Comparison of ENCODE assay signal across 1 cellular context in the genomic region with DNA sequence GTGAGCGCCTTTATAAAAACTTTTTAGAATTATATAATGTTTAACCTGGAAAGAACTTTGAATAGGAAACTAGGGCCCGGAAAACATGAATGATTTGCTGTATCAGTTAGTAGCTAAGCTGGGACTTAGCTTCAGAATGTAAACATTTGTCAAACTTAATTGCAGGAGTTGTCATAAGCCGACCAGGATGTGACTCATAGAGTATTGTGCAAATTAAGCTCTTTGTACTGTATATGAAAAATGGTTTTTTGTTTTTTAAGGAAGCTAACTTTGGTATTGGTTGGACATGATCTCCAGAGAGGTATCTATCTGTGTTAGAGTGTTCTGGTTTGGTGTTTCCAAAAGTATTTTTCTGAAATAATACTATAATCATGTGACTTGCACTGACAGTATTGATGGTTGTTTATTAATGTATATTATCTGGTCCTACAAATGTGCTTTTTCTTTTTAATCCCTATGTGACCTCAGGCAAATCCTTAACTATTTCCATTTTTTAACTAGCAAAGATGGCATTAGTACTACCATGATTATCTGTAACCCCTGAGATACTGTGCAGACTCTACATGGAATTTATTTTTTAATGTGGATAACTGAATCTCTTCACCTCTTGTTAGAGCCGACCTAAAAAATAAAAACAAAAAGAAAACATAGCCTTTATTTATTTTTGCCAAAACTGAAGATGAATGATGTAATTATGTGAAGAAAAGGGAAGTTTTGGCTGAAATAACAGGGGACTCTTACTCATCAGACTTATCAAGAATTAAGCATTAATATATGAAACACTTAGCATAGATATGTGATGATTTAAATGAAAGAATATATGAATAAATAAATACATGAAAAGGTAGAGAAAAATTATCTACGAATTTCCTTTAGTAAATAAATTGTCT.
TF ChIP-seq lines count a peak whose summit lies in the region.

No MANE protein-coding gene starts in this region.

TF ChIP-seq in HepG2, 621 proteins besides CTCF, POLR2A, EP300 and RAD21 (continued from another document and continues in another):
- TF ChIP-seq, protein P1, sequence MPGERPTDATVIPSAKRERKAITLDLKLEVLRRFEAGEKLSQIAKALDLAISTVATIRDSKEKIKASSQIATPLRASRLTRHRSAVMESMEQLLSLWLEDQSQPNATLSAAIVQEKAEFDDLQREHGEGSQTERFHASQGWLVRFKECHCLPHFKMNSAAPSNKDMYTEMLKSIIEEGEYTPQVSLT (CRISPR knock-in tag; IDR thresholded peaks at IDR 0.05; ENCODE audit: borderline replicate concordance, low read depth), result no peak
- TF ChIP-seq, protein P2, sequence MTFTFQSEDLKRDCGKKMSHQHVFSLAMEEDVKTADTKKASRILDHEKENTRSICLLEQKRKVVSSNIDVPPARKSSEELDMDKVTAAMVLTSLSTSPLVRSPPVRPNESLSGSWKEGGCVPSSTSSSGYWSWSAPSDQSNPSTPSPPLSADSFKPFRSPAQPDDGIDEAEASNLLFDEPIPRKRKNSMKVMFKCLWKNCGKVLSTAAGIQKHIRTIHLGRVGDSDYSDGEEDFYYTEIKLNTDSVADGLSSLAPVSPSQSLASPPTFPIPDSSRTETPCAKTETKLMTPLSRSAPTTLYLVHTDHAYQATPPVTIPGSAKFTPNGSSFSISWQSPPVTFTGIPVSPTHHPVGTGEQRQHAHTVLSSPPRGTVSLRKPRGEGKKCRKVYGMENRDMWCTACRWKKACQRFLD (CRISPR knock-in tag; IDR thresholded peaks at IDR 0.05; ENCODE audit: borderline replicate concordance), result no peak
- TF ChIP-seq, protein P3, sequence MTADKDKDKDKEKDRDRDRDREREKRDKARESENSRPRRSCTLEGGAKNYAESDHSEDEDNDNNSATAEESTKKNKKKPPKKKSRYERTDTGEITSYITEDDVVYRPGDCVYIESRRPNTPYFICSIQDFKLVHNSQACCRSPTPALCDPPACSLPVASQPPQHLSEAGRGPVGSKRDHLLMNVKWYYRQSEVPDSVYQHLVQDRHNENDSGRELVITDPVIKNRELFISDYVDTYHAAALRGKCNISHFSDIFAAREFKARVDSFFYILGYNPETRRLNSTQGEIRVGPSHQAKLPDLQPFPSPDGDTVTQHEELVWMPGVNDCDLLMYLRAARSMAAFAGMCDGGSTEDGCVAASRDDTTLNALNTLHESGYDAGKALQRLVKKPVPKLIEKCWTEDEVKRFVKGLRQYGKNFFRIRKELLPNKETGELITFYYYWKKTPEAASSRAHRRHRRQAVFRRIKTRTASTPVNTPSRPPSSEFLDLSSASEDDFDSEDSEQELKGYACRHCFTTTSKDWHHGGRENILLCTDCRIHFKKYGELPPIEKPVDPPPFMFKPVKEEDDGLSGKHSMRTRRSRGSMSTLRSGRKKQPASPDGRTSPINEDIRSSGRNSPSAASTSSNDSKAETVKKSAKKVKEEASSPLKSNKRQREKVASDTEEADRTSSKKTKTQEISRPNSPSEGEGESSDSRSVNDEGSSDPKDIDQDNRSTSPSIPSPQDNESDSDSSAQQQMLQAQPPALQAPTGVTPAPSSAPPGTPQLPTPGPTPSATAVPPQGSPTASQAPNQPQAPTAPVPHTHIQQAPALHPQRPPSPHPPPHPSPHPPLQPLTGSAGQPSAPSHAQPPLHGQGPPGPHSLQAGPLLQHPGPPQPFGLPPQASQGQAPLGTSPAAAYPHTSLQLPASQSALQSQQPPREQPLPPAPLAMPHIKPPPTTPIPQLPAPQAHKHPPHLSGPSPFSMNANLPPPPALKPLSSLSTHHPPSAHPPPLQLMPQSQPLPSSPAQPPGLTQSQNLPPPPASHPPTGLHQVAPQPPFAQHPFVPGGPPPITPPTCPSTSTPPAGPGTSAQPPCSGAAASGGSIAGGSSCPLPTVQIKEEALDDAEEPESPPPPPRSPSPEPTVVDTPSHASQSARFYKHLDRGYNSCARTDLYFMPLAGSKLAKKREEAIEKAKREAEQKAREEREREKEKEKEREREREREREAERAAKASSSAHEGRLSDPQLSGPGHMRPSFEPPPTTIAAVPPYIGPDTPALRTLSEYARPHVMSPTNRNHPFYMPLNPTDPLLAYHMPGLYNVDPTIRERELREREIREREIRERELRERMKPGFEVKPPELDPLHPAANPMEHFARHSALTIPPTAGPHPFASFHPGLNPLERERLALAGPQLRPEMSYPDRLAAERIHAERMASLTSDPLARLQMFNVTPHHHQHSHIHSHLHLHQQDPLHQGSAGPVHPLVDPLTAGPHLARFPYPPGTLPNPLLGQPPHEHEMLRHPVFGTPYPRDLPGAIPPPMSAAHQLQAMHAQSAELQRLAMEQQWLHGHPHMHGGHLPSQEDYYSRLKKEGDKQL (CRISPR knock-in tag; IDR thresholded peaks at IDR 0.05; ENCODE audit: low read depth), result peak; percentile 35; the same call in 1 of the 2 replicates
- TF ChIP-seq, protein P4, sequence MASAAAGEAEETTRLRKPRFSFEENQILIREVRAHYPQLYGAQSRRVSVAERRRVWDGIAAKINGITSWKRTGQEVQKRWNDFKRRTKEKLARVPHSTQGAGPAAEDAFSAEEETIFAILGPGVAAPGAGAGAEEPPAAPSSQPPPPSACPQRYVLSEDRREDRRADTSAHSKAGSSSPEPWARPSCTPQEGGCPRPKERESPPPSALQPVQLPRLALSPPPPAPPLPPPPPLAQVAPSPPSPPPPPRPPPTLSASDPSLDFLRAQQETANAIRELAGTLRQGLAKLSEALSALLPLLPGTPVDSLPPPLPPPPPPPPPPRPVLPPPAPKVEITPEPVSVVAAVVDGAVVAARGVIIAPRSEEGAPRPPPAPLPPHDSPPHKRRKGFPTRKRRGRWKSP (CRISPR knock-in tag; IDR thresholded peaks at IDR 0.05), result peak; percentile 41; the same call in 1 of the 2 replicates
- TF ChIP-seq, protein P5, sequence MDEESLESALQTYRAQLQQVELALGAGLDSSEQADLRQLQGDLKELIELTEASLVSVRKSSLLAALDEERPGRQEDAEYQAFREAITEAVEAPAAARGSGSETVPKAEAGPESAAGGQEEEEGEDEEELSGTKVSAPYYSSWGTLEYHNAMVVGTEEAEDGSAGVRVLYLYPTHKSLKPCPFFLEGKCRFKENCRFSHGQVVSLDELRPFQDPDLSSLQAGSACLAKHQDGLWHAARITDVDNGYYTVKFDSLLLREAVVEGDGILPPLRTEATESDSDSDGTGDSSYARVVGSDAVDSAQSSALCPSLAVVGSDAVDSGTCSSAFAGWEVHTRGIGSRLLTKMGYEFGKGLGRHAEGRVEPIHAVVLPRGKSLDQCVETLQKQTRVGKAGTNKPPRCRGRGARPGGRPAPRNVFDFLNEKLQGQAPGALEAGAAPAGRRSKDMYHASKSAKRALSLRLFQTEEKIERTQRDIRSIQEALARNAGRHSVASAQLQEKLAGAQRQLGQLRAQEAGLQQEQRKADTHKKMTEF (CRISPR knock-in tag; IDR thresholded peaks at IDR 0.05), result peak; percentile 56; the same call in 1 of the 2 replicates
- TF ChIP-seq ZNF839 (CRISPR knock-in tag; IDR thresholded peaks at IDR 0.05; ENCODE audit: borderline replicate concordance) (no peak), HIVEP1 (CRISPR knock-in tag; IDR thresholded peaks at IDR 0.05) (no peak), ATRX (CRISPR knock-in tag; IDR thresholded peaks at IDR 0.05; ENCODE audit: borderline replicate concordance) (no peak), BCL6 (CRISPR knock-in tag; IDR thresholded peaks at IDR 0.05) (peak; percentile 38; the same call in 1 of the 2 replicates), ZFAT (CRISPR knock-in tag; conservative IDR thresholded peaks at IDR 0.05) (no peak), ZKSCAN8 (CRISPR knock-in tag; IDR thresholded peaks at IDR 0.05; ENCODE audit: borderline replicate concordance) (peak; percentile 100), ZFP36 (IDR thresholded peaks at IDR 0.05; ENCODE audit: borderline replicate concordance, low read depth, low read length, partially characterized antibody) (no peak), ZNF614 (CRISPR knock-in tag; IDR thresholded peaks at IDR 0.05; ENCODE audit: borderline replicate concordance) (0 out of 2 replicates have a peak, but pooled peaks have one; percentile 45), ZNF598 (CRISPR knock-in tag; IDR thresholded peaks at IDR 0.05; ENCODE audit: borderline replicate concordance) (no peak), CREB1 (IDR thresholded peaks at IDR 0.05) (0 out of 2 replicates have a peak, but pooled peaks have one; percentile 28), CREB1 (CRISPR knock-in tag; IDR thresholded peaks at IDR 0.05) (peak; percentile 56; the same call in 1 of the 2 replicates), GATAD2A (CRISPR knock-in tag; IDR thresholded peaks at IDR 0.05) (peak; percentile 92), ZNF354B (CRISPR knock-in tag; IDR thresholded peaks at IDR 0.05) (no peak), HOXA9 (CRISPR knock-in tag; IDR thresholded peaks at IDR 0.05; ENCODE audit: borderline replicate concordance) (no peak), GTF2F1 (IDR thresholded peaks at IDR 0.05; ENCODE audit: low read length) (no peak), NR2F6 (IDR thresholded peaks at IDR 0.05) (peak; percentile 32; the same call in 1 of the 2 replicates), NR2F6 (CRISPR knock-in tag; IDR thresholded peaks at IDR 0.05) (peak; percentile 44; the same call in 1 of the 2 replicates), MIXL1 (CRISPR knock-in tag; IDR thresholded peaks at IDR 0.05) (peak; percentile 74), HNF4G (IDR thresholded peaks at IDR 0.05; ENCODE audit: borderline replicate concordance, low read depth, low read length) (no peak), HNF4G (CRISPR knock-in tag; IDR thresholded peaks at IDR 0.05; ENCODE audit: borderline replicate concordance, low read depth) (no peak)
- TF ChIP-seq, protein P6, sequence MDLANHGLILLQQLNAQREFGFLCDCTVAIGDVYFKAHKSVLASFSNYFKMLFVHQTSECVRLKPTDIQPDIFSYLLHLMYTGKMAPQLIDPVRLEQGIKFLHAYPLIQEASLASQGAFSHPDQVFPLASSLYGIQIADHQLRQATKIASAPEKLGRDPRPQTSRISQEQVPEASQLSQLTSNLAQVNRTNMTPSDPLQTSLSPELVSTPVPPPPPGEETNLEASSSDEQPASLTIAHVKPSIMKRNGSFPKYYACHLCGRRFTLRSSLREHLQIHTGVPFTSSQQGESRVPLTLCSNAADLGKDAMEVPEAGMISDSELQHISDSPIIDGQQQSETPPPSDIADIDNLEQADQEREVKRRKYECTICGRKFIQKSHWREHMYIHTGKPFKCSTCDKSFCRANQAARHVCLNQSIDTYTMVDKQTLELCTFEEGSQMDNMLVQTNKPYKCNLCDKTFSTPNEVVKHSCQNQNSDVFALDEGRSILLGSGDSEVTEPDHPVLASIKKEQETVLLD (CRISPR knock-in tag; IDR thresholded peaks at IDR 0.05; ENCODE audit: low read depth), result no peak
- TF ChIP-seq, protein P7, sequence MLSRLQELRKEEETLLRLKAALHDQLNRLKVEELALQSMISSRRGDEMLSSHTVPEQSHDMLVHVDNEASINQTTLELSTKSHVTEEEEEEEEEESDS (CRISPR knock-in tag; IDR thresholded peaks at IDR 0.05; ENCODE audit: borderline replicate concordance), result no peak
- TF ChIP-seq, protein P8, sequence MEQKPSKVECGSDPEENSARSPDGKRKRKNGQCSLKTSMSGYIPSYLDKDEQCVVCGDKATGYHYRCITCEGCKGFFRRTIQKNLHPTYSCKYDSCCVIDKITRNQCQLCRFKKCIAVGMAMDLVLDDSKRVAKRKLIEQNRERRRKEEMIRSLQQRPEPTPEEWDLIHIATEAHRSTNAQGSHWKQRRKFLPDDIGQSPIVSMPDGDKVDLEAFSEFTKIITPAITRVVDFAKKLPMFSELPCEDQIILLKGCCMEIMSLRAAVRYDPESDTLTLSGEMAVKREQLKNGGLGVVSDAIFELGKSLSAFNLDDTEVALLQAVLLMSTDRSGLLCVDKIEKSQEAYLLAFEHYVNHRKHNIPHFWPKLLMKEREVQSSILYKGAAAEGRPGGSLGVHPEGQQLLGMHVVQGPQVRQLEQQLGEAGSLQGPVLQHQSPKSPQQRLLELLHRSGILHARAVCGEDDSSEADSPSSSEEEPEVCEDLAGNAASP (CRISPR knock-in tag; IDR thresholded peaks at IDR 0.05; ENCODE audit: borderline replicate concordance), result peak; percentile 45; the same call in 1 of the 2 replicates
- TF ChIP-seq, protein P9, sequence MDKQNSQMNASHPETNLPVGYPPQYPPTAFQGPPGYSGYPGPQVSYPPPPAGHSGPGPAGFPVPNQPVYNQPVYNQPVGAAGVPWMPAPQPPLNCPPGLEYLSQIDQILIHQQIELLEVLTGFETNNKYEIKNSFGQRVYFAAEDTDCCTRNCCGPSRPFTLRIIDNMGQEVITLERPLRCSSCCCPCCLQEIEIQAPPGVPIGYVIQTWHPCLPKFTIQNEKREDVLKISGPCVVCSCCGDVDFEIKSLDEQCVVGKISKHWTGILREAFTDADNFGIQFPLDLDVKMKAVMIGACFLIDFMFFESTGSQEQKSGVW (CRISPR knock-in tag; IDR thresholded peaks at IDR 0.05; ENCODE audit: borderline replicate concordance), result no peak
- TF ChIP-seq, protein P10, sequence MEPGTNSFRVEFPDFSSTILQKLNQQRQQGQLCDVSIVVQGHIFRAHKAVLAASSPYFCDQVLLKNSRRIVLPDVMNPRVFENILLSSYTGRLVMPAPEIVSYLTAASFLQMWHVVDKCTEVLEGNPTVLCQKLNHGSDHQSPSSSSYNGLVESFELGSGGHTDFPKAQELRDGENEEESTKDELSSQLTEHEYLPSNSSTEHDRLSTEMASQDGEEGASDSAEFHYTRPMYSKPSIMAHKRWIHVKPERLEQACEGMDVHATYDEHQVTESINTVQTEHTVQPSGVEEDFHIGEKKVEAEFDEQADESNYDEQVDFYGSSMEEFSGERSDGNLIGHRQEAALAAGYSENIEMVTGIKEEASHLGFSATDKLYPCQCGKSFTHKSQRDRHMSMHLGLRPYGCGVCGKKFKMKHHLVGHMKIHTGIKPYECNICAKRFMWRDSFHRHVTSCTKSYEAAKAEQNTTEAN (CRISPR knock-in tag; conservative IDR thresholded peaks at IDR 0.05), result peak; percentile 57; the same call in 1 of the 2 replicates
- TF ChIP-seq, protein P11, sequence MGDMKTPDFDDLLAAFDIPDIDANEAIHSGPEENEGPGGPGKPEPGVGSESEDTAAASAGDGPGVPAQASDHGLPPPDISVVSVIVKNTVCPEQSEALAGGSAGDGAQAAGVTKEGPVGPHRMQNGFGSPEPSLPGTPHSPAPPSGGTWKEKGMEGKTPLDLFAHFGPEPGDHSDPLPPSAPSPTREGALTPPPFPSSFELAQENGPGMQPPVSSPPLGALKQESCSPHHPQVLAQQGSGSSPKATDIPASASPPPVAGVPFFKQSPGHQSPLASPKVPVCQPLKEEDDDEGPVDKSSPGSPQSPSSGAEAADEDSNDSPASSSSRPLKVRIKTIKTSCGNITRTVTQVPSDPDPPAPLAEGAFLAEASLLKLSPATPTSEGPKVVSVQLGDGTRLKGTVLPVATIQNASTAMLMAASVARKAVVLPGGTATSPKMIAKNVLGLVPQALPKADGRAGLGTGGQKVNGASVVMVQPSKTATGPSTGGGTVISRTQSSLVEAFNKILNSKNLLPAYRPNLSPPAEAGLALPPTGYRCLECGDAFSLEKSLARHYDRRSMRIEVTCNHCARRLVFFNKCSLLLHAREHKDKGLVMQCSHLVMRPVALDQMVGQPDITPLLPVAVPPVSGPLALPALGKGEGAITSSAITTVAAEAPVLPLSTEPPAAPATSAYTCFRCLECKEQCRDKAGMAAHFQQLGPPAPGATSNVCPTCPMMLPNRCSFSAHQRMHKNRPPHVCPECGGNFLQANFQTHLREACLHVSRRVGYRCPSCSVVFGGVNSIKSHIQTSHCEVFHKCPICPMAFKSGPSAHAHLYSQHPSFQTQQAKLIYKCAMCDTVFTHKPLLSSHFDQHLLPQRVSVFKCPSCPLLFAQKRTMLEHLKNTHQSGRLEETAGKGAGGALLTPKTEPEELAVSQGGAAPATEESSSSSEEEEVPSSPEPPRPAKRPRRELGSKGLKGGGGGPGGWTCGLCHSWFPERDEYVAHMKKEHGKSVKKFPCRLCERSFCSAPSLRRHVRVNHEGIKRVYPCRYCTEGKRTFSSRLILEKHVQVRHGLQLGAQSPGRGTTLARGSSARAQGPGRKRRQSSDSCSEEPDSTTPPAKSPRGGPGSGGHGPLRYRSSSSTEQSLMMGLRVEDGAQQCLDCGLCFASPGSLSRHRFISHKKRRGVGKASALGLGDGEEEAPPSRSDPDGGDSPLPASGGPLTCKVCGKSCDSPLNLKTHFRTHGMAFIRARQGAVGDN (CRISPR knock-in tag; IDR thresholded peaks at IDR 0.05), result no peak
